ENCODE assay signal across 1 cellular context in genomic region chr1:234373064-234373937, GRCh38.
TF ChIP-seq lines count a peak whose summit lies in the region.

Gene COA6 (plus strand): TSS chr1:234373456. CDS start chr1:234373467, 11 bp downstream.

TF ChIP-seq in K562, 482 proteins besides CTCF, POLR2A, EP300 and RAD21 (continued from another document and continues in another):
- no peak for TF ChIP-seq PBX2 (CRISPR knock-in tag; IDR thresholded peaks at IDR 0.05; ENCODE audit: low read depth)
- peak; percentile 68 for TF ChIP-seq PBX2 (tag; conservative IDR thresholded peaks at IDR 0.05; ENCODE audit: low read depth)
- peak; percentile 95 for TF ChIP-seq ETV5 (CRISPR knock-in tag; IDR thresholded peaks at IDR 0.05; ENCODE audit: low read depth)
- TF ChIP-seq ETV1 (tag; conservative IDR thresholded peaks at IDR 0.05; ENCODE audit: low read depth) = peak; percentile 90
- peak; percentile 92 to 96 for TF ChIP-seq FOXK2 (conservative IDR thresholded peaks at IDR 0.05 in 1 of 2, IDR thresholded peaks at IDR 0.05 in 1 of 2; ENCODE audit: low read depth in 2 of 2)
- TF ChIP-seq ZNF780A (CRISPR knock-in tag; IDR thresholded peaks at IDR 0.05) = 0 out of 2 replicates have a peak, but pooled peaks have one; percentile 69
- no peak for TF ChIP-seq PHTF2 (CRISPR knock-in tag; IDR thresholded peaks at IDR 0.05)
- TF ChIP-seq EHMT2 (IDR thresholded peaks at IDR 0.05) = peak; percentile 23; the same call in 1 of the 2 replicates
- TF ChIP-seq ZFX (CRISPR knock-in tag; IDR thresholded peaks at IDR 0.05) = peak; percentile 71
- peak; percentile 77 for TF ChIP-seq LCOR (CRISPR knock-in tag; IDR thresholded peaks at IDR 0.05)
- no peak; the same call in 1 of the 2 replicates for TF ChIP-seq MYBL2 (IDR thresholded peaks at IDR 0.05; ENCODE audit: low read depth)
- no peak for TF ChIP-seq MYBL2 (CRISPR knock-in tag; IDR thresholded peaks at IDR 0.05; ENCODE audit: borderline replicate concordance)
- TF ChIP-seq MIER1 (IDR thresholded peaks at IDR 0.05; ENCODE audit: low read depth) = 0 out of 2 replicates have a peak, but pooled peaks have one; percentile 16
- TF ChIP-seq USF2 (CRISPR knock-in tag; IDR thresholded peaks at IDR 0.05) = no peak; the same call in 1 of the 2 replicates
- TF ChIP-seq POLR2AphosphoS2 (IDR thresholded peaks at IDR 0.05; ENCODE audit: low read length) = peak; percentile 92
- TF ChIP-seq CEBPB (tag; IDR thresholded peaks at IDR 0.05) = peak; percentile 37; the same call in 1 of the 2 replicates
- no peak for TF ChIP-seq ZNF408 (CRISPR knock-in tag; IDR thresholded peaks at IDR 0.05; ENCODE audit: low read depth)
- peak; percentile 86 for TF ChIP-seq REST (CRISPR knock-in tag; IDR thresholded peaks at IDR 0.05; ENCODE audit: low read depth)
- TF ChIP-seq MLX (CRISPR knock-in tag; conservative IDR thresholded peaks at IDR 0.05) = no peak
- peak; percentile 90 for TF ChIP-seq PKNOX1 (IDR thresholded peaks at IDR 0.05)
- TF ChIP-seq HDGF (IDR thresholded peaks at IDR 0.05) = no peak
- TF ChIP-seq PATZ1 (CRISPR knock-in tag; IDR thresholded peaks at IDR 0.05; ENCODE audit: borderline replicate concordance) = peak; percentile 70; the same call in 1 of the 2 replicates
- no peak for TF ChIP-seq MCM3 (IDR thresholded peaks at IDR 0.05)
- no peak for TF ChIP-seq HMG20A (CRISPR knock-in tag; conservative IDR thresholded peaks at IDR 0.05)
- TF ChIP-seq HNRNPLL (IDR thresholded peaks at IDR 0.05; ENCODE audit: low read depth, low read length, poor library complexity, severe bottlenecking) = peak; percentile 70
- TF ChIP-seq FIP1L1 (IDR thresholded peaks at IDR 0.05; ENCODE audit: low read depth, low read length, poor library complexity, severe bottlenecking) = peak; percentile 75
- TF ChIP-seq GABPA (tag; conservative IDR thresholded peaks at IDR 0.05; ENCODE audit: low read depth) = peak; percentile 100
- TF ChIP-seq BHLHE40 (IDR thresholded peaks at IDR 0.05; ENCODE audit: low read length) = peak; percentile 89
- no peak for TF ChIP-seq PYGO2 (tag; IDR thresholded peaks at IDR 0.05)
- TF ChIP-seq EP400 (IDR thresholded peaks at IDR 0.05) = peak; percentile 99
- TF ChIP-seq GTF2B (IDR thresholded peaks at IDR 0.05; ENCODE audit: extremely low read depth, insufficient read length) = peak; percentile 71
- TF ChIP-seq GMEB1 (CRISPR knock-in tag; IDR thresholded peaks at IDR 0.05) = peak; percentile 58; the same call in 1 of the 2 replicates
- TF ChIP-seq ZNF318 (IDR thresholded peaks at IDR 0.05; ENCODE audit: borderline replicate concordance in 1 of 2, low read depth in 1 of 2) = 0 out of 4 replicates have a peak, but pooled peaks of 1 of the 2 experiments have one; percentile 33
- peak; percentile 100 for TF ChIP-seq POLR2B (IDR thresholded peaks at IDR 0.05; ENCODE audit: low read depth, partially characterized antibody)
